Comparison of ENCODE assay signal across 1 cellular context in the genomic region with DNA sequence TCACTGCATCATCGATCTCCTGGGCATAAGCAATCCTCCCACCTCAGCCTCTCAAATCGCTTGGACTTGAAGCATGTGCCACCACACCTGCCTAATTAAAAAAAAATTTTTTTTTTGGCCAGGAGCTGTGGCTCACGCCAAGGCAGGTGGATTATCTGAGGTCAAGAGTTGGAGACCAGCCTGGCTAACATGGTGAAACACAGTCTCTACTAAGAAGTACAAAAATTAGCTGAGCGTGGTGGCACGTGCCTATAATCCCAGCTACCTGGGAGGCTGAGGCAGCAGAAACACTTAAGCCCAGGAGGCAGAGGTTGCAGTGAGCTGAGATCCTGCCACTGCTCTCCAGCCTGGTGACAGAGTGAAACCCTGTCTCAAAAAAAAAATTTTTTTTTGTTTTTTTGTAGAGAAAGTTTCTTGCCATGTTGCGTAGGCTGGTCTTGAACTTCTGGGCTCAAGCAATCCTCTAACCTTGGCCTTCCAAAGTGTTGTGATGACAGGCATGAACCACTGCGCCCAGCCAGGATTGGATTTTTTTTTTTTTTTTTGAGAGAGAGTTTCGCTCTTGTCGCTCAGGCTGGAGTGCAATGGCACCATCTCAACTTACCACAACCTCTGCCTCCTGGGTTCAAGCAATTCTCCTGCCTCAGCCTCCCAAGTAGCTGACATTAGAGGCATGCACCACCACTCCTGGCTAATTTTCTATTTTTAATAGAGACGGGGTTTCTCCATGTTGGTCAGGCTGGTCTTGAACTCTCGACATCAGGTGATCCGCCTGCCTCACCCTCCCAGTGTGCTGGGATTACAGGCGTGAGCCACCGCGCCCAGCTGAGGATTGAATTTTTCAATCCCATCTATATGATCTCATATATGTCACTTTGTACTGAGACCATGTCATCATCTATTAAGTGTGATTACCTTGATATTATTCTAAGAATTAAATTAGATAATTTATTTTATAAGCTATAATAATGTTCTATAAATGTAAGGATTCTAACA.
TF ChIP-seq lines count a peak whose summit lies in the region.

No MANE protein-coding gene starts in this region.

TF ChIP-seq in GM12878, 131 proteins besides CTCF, POLR2A, EP300 and RAD21:
- peak; percentile 9; the same call in 1 of the 2 replicates for TF ChIP-seq POLR2AphosphoS2 (IDR thresholded peaks at IDR 0.05; ENCODE audit: low read depth, low read length)
- TF ChIP-seq, protein P1, sequence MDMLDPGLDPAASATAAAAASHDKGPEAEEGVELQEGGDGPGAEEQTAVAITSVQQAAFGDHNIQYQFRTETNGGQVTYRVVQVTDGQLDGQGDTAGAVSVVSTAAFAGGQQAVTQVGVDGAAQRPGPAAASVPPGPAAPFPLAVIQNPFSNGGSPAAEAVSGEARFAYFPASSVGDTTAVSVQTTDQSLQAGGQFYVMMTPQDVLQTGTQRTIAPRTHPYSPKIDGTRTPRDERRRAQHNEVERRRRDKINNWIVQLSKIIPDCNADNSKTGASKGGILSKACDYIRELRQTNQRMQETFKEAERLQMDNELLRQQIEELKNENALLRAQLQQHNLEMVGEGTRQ (IDR thresholded peaks at IDR 0.05; ENCODE audit: borderline replicate concordance, low read depth, low read length), result no peak
